Comparison of ENCODE assay signal across 8 cellular contexts in genomic region chr15:78750974-78751601, GRCh38.
DNase-seq lines count a peak whose midpoint lies in the region; ATAC-seq and TF ChIP-seq lines count a peak whose summit lies in the region.
"Not testable (repeated sequence)": the region's sequence is repeated elsewhere in the genome, so short reads cannot be mapped to it uniquely, and the experiment has no call there.

No MANE protein-coding gene starts in this region.

- peak; percentile 86 for ATAC-seq in HG02870 (IDR thresholded peaks at IDR 0.05; ENCODE audit: unreplicated experiment)
- ATAC-seq in activated naive CD8-positive, alpha-beta T cell treated with anti-CD3 and anti-CD28 coated beads, Interleukin-2, amount 10 ng/mL, durations not matched to agents 7 days and 5 days (ENCODE audit: low read depth) = peak; percentile 98
- ATAC-seq in upper lobe of left lung (ENCODE audit: low FRiP score in 2 of 2) = peak; percentile 97 to 98

- not testable (repeated sequence) for H3K9me3 Mint-ChIP-seq in activated naive CD8-positive, alpha-beta T cell treated with anti-CD3 and anti-CD28 coated beads, Interleukin-2, amount 10 ng/mL, durations not matched to agents 7 days and 5 days

- intact Hi-C loops in cardiac septum (cut with DNase I) = not testable (repeated sequence)
- intact Hi-C loops in prostate gland (cut with DNase I) = loop anchor here (1.0 kb wide), 1 partner anchor 133 kb away; no protein-coding TSS in a partner anchor

- not testable (repeated sequence) for H3K27ac ChIP-seq in prostate gland
- peak overlapping the region in 1 of 4 donors; percentile 68 for H3K27ac ChIP-seq in upper lobe of left lung

- H3K27ac Mint-ChIP-seq in activated naive CD8-positive, alpha-beta T cell treated with anti-CD3 and anti-CD28 coated beads, Interleukin-2, amount 10 ng/mL, durations not matched to agents 7 days and 5 days = not testable (repeated sequence)

- POLR2A ChIA-PET in activated naive CD8-positive, alpha-beta T cell treated with anti-CD3 and anti-CD28 coated beads, Interleukin-2, amount 10 ng/mL, durations not matched to agents 7 days and 5 days (lab: Charles Lee) = interaction anchor here (0.9 kb wide), 1 partner anchor 10 kb away, joined by 4 read pairs; no protein-coding TSS in a partner anchor

- not testable (repeated sequence) for H3K36me3 Mint-ChIP-seq in activated naive CD8-positive, alpha-beta T cell treated with anti-CD3 and anti-CD28 coated beads, Interleukin-2, amount 10 ng/mL, durations not matched to agents 7 days and 5 days

- not testable (repeated sequence) for TF ChIP-seq POLR2A in prostate gland (IDR thresholded peaks at IDR 0.05); upper lobe of left lung (IDR thresholded peaks at IDR 0.05)

- 11% methylated on average over 13 of the region's 28 CpGs for WGBS in prostate gland
- WGBS in upper lobe of left lung, 2 donors = 10% methylated on average over 5 to 26 of the region's 28 CpGs

- TF ChIP-seq EP300 in upper lobe of left lung (IDR thresholded peaks at IDR 0.05) = not testable (repeated sequence)

- H3K36me3 ChIP-seq in prostate gland, upper lobe of left lung: not testable (repeated sequence)

- DNase-seq in GM13976 (ENCODE audit: low spot score) = peak; percentile 92
- DNase-seq in NCI-H1417 treated with DMSO at 0.1 percent for 48 hours (lab: John Stamatoyannopoulos, UW) = peak; percentile 81
- peak; percentile 77 for DNase-seq in SW480 (ENCODE audit: low spot score)
- DNase-seq in activated naive CD8-positive, alpha-beta T cell treated with anti-CD3 and anti-CD28 coated beads, Interleukin-2, amount 10 ng/mL, durations not matched to agents 7 days and 5 days = peak; percentile 98
- DNase-seq in cardiac septum (ENCODE audit: low spot score) = peak; percentile 95
- DNase-seq in prostate gland (ENCODE audit: low spot score) = peak; percentile 83
- DNase-seq in upper lobe of left lung = peak; percentile 96 to 98

- H3K4me3 ChIP-seq in prostate gland = not testable (repeated sequence)
- peak overlapping the region in 3 of 4 donors; percentile 6 to 24 (median 7) for H3K4me3 ChIP-seq in upper lobe of left lung

- not testable (repeated sequence) for H3K4me1 ChIP-seq in prostate gland (replicated peaks)
- H3K4me1 ChIP-seq in upper lobe of left lung = peaks cover 0 to 12% (median 4%) of the 10 kb centered on the region in 4 donors

- H3K4me1 Mint-ChIP-seq in activated naive CD8-positive, alpha-beta T cell treated with anti-CD3 and anti-CD28 coated beads, Interleukin-2, amount 10 ng/mL, durations not matched to agents 7 days and 5 days = not testable (repeated sequence)

- in situ Hi-C loops in GM13976 (cut with MboI; ENCODE audit: low sequenced_read_pairs, unreplicated experiment) = not testable (repeated sequence)

- H3K27me3 ChIP-seq in prostate gland (replicated peaks; ENCODE audit: insufficient read depth); upper lobe of left lung: not testable (repeated sequence)

- H3K9me3 ChIP-seq in prostate gland, upper lobe of left lung: not testable (repeated sequence)

- H3K27me3 Mint-ChIP-seq in activated naive CD8-positive, alpha-beta T cell treated with anti-CD3 and anti-CD28 coated beads, Interleukin-2, amount 10 ng/mL, durations not matched to agents 7 days and 5 days = not testable (repeated sequence)

- H3K4me3 Mint-ChIP-seq in activated naive CD8-positive, alpha-beta T cell treated with anti-CD3 and anti-CD28 coated beads, Interleukin-2, amount 10 ng/mL, durations not matched to agents 7 days and 5 days = peak overlapping the region; percentile 42

- TF ChIP-seq CTCF in GM13976 (IDR thresholded peaks at IDR 0.05; ENCODE audit: borderline replicate concordance, control extremely low read depth, extremely low read depth, insufficient read depth, missing control alignments) = peak; percentile 80
- TF ChIP-seq CTCF in prostate gland (IDR thresholded peaks at IDR 0.05) = peak in 3 of 4 experiments; percentile 32 to 70 (median 44)
- peak in 4 of 6 experiments; percentile 53 to 96 (median 76) for TF ChIP-seq CTCF in upper lobe of left lung (IDR thresholded peaks at IDR 0.05)
